ENCODE assay signal across 8 cellular contexts in the genomic region with DNA sequence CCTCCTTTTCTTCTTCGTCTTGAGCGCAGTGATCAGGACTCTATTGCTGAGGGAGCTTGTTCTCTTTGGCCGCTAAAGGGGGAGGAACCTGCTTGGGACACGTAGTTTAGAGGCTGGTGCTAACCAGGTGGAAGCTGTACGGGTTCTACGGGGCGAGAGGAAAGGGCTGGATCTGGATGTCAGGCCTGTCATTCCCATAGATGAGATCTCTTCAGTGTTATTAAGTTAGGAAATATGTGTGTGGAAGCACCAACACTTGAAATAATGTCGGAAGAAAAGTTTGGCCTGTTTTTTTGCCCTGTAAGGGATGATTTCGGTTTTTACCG.
DNase-seq lines count a peak whose midpoint lies in the region; ATAC-seq and TF ChIP-seq lines count a peak whose summit lies in the region.

No MANE protein-coding gene starts in this region.

- H3K4me1 ChIP-seq in RWPE2 (ENCODE audit: insufficient read depth, poor library complexity, severe bottlenecking), result peaks cover 29% of the 10 kb centered on the region

- H3K36me3 Mint-ChIP-seq in central memory CD8-positive, alpha-beta T cell (ENCODE audit: insufficient read depth), result peaks cover 35% of the 10 kb centered on the region
- peaks cover 26% of the 10 kb centered on the region for H3K36me3 Mint-ChIP-seq in stimulated activated memory B cell treated with anti-CD40 and anti-IgM and Interleukin-4, amounts not matched to agents 10 μg/mL and 1 μg/mL and 100 μg/mL, for 72 hours

- DNase-seq in DMS153 (lab: John Stamatoyannopoulos, UW), result peak; percentile 13
- DNase-seq in RWPE2 (ENCODE audit: low spot score), result no peak
- no peak for DNase-seq in central memory CD8-positive, alpha-beta T cell (ENCODE audit: low spot score in 2 of 2)
- DNase-seq in left kidney (ENCODE audit: low read depth, low spot score), result peak; percentile 78
- DNase-seq in NCI-H1930 (lab: John Stamatoyannopoulos, UW), result no peak

- ATAC-seq in GM19035 (IDR thresholded peaks at IDR 0.05; ENCODE audit: unreplicated experiment) (peak; percentile 55), HG03135 (IDR thresholded peaks at IDR 0.05; ENCODE audit: unreplicated experiment) (peak; percentile 38), RWPE2 (ENCODE audit: low read depth) (peak; percentile 45)
- ATAC-seq in central memory CD8-positive, alpha-beta T cell (replicated peaks; ENCODE audit: extremely low read depth, poor library complexity, severe bottlenecking), result peak; percentile 35
- ATAC-seq in stimulated activated memory B cell treated with anti-CD40 and anti-IgM and Interleukin-4, amounts not matched to agents 10 μg/mL and 1 μg/mL and 100 μg/mL, for 72 hours, result peak; percentile 60

- TF ChIP-seq CTCF in RWPE2 (IDR thresholded peaks at IDR 0.05; ENCODE audit: poor library complexity, severe bottlenecking), result no peak

- no peaks in the 10 kb centered on the region for H3K27me3 ChIP-seq in RWPE2 (ENCODE audit: insufficient read depth, poor library complexity, severe bottlenecking)

- peaks cover 40% of the 10 kb centered on the region for H3K36me3 ChIP-seq in RWPE2 (ENCODE audit: low read depth)

- peak overlapping the region; percentile 100 for H3K4me3 Mint-ChIP-seq in central memory CD8-positive, alpha-beta T cell
- peak overlapping the region; percentile 99 for H3K4me3 Mint-ChIP-seq in stimulated activated memory B cell treated with anti-CD40 and anti-IgM and Interleukin-4, amounts not matched to agents 10 μg/mL and 1 μg/mL and 100 μg/mL, for 72 hours

- peak overlapping the region; percentile 85 for H3K27ac ChIP-seq in RWPE2 (ENCODE audit: poor library complexity, severe bottlenecking)

- H3K9me3 Mint-ChIP-seq in central memory CD8-positive, alpha-beta T cell, result no peaks in the 10 kb centered on the region
- H3K9me3 Mint-ChIP-seq in stimulated activated memory B cell treated with anti-CD40 and anti-IgM and Interleukin-4, amounts not matched to agents 10 μg/mL and 1 μg/mL and 100 μg/mL, for 72 hours, result no peaks in the 10 kb centered on the region

- no peaks in the 10 kb centered on the region for H3K9me3 ChIP-seq in RWPE2 (ENCODE audit: severe bottlenecking)

- peak overlapping the region; percentile 99 for H3K27ac Mint-ChIP-seq in central memory CD8-positive, alpha-beta T cell (ENCODE audit: low read depth)
- peak overlapping the region; percentile 100 for H3K27ac Mint-ChIP-seq in stimulated activated memory B cell treated with anti-CD40 and anti-IgM and Interleukin-4, amounts not matched to agents 10 μg/mL and 1 μg/mL and 100 μg/mL, for 72 hours

- peak overlapping the region; percentile 91 for H3K4me3 ChIP-seq in RWPE2 (ENCODE audit: severe bottlenecking)

- peaks cover 62% of the 10 kb centered on the region for H3K4me1 Mint-ChIP-seq in central memory CD8-positive, alpha-beta T cell
- H3K4me1 Mint-ChIP-seq in stimulated activated memory B cell treated with anti-CD40 and anti-IgM and Interleukin-4, amounts not matched to agents 10 μg/mL and 1 μg/mL and 100 μg/mL, for 72 hours, result peaks cover 57% of the 10 kb centered on the region

- H3K27me3 Mint-ChIP-seq in central memory CD8-positive, alpha-beta T cell, result no peaks in the 10 kb centered on the region
- H3K27me3 Mint-ChIP-seq in stimulated activated memory B cell treated with anti-CD40 and anti-IgM and Interleukin-4, amounts not matched to agents 10 μg/mL and 1 μg/mL and 100 μg/mL, for 72 hours, result no peaks in the 10 kb centered on the region

Comparison
In these comparisons a context has a peak if more than half of its experiments do, and no peak if none do; other contexts are left out.
1. DNase-seq: peak in DMS153 (single experiment) and left kidney (single experiment); none in RWPE2 (single experiment), central memory CD8-positive, alpha-beta T cell (0 of 2) and NCI-H1930 (0 of 2).
2. Peak in every context shown above with its lines, with median percentiles within 50 percentile points of each other: ATAC-seq.